In genomic region chr1:29490204-29490934, GRCh38 we compare ENCODE assay signal across 1 cellular context.
TF ChIP-seq lines count a peak whose summit lies in the region.

No MANE protein-coding gene starts in this region.

TF ChIP-seq in WTC11, 78 proteins besides CTCF, POLR2A, EP300 and RAD21 (continued from another document):
- no peak for TF ChIP-seq PRDM15 (CRISPR knock-in tag; IDR thresholded peaks at IDR 0.05)
- TF ChIP-seq SMAD3 (CRISPR knock-in tag; IDR thresholded peaks at IDR 0.05; ENCODE audit: borderline replicate concordance) = no peak
- no peak for TF ChIP-seq NR2C2 (CRISPR knock-in tag; IDR thresholded peaks at IDR 0.05)
- no peak for TF ChIP-seq NR3C1 (CRISPR knock-in tag; conservative IDR thresholded peaks at IDR 0.05; ENCODE audit: low read depth)
- TF ChIP-seq HMGA2 (CRISPR knock-in tag; IDR thresholded peaks at IDR 0.05) = no peak
- no peak for TF ChIP-seq JUN (CRISPR knock-in tag; IDR thresholded peaks at IDR 0.05)
- TF ChIP-seq ESRRA (CRISPR knock-in tag; IDR thresholded peaks at IDR 0.05; ENCODE audit: borderline replicate concordance) = no peak
- TF ChIP-seq EMX1 (CRISPR knock-in tag; IDR thresholded peaks at IDR 0.05) = no peak
- no peak for TF ChIP-seq ZNF512 (CRISPR knock-in tag; IDR thresholded peaks at IDR 0.05; ENCODE audit: borderline replicate concordance)
- no peak for TF ChIP-seq ZBTB21 (CRISPR knock-in tag; IDR thresholded peaks at IDR 0.05; ENCODE audit: borderline replicate concordance)
- no peak for TF ChIP-seq ZNF219 (CRISPR knock-in tag; IDR thresholded peaks at IDR 0.05; ENCODE audit: borderline replicate concordance)
- TF ChIP-seq ATF2 (CRISPR knock-in tag; IDR thresholded peaks at IDR 0.05; ENCODE audit: borderline replicate concordance, low read depth) = no peak
- TF ChIP-seq ZNF396 (CRISPR knock-in tag; IDR thresholded peaks at IDR 0.05; ENCODE audit: borderline replicate concordance) = no peak
